ENCODE assay signal across 8 cellular contexts in the genomic region with DNA sequence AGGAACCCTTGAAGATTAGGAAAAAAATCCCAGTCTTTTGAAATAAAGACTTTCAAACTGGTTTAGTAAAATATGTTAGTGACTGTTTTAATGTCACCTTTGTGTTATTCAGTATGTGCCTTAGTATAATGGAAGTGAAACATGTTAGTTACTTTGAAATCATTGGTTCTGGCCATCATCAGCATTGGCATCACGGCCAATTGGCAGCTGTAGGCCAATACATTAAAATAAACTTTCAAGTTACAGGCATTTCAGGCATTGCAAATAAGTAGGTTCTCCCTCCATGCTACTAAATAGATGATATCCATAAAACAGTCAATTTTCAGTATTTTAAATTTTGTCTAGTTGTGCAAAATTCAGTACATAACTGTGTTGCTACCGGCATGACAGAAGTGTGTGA. TPM values are rescaled to one million over a fixed set of nuclear protein-coding genes. Genes with fewer than 3 reads are reported as not detected.
DNase-seq lines count a peak whose midpoint lies in the region; ATAC-seq and TF ChIP-seq lines count a peak whose summit lies in the region.

No MANE protein-coding gene starts in this region.

- H3K4me3 ChIP-seq in RWPE2 (ENCODE audit: severe bottlenecking) (peak overlapping the region; percentile 54), epithelial cell of esophagus (ENCODE audit: low read length) (peak overlapping the region; percentile 53), prostate gland (peak overlapping the region; percentile 74 to 89)

- TF ChIP-seq CTCF in RWPE2 (IDR thresholded peaks at IDR 0.05; ENCODE audit: poor library complexity, severe bottlenecking) (no peak), epithelial cell of esophagus (IDR thresholded peaks at IDR 0.05; ENCODE audit: insufficient read depth, low read depth, low read length, missing control alignments) (no peak), prostate gland (IDR thresholded peaks at IDR 0.05) (no peak)

- H3K4me1 ChIP-seq in ES-I3 (ENCODE audit: insufficient read depth, low read length) (no peaks in the 10 kb centered on the region), RWPE2 (ENCODE audit: insufficient read depth, poor library complexity, severe bottlenecking) (peaks cover 30% of the 10 kb centered on the region), prostate gland (replicated peaks) (no peaks in the 10 kb centered on the region)

- H3K36me3 ChIP-seq in ES-I3 (ENCODE audit: insufficient read depth, low read length) (no peaks in the 10 kb centered on the region), RWPE2 (ENCODE audit: low read depth) (peaks cover 4% of the 10 kb centered on the region; the same call in 1 of the 2 replicates), prostate gland (no peaks in the 10 kb centered on the region)

- peak overlapping the region; percentile 75; the same call in 1 of the 2 replicates for H3K9ac ChIP-seq in ES-I3 (ENCODE audit: low read depth, low read length)

- intact Hi-C loops in prostate gland (cut with DNase I): loop anchor here (10.0 kb wide), 1 partner anchor 56 kb away; no protein-coding TSS in a partner anchor

- peak overlapping the region; percentile 82 for H3K27ac ChIP-seq in RWPE2 (ENCODE audit: poor library complexity, severe bottlenecking)
- peak overlapping the region; percentile 97 for H3K27ac ChIP-seq in prostate gland

- TF ChIP-seq POLR2A in prostate gland (IDR thresholded peaks at IDR 0.05): no peak

- H3K9me3 ChIP-seq in ES-I3 (ENCODE audit: control insufficient read depth, insufficient read depth, low read length): no peaks in the 10 kb centered on the region
- H3K9me3 ChIP-seq in RWPE2 (ENCODE audit: severe bottlenecking): no peaks in the 10 kb centered on the region
- no peaks in the 10 kb centered on the region for H3K9me3 ChIP-seq in prostate gland

- no peak for ATAC-seq in RWPE2 (ENCODE audit: low read depth)
- ATAC-seq in HG03439 (IDR thresholded peaks at IDR 0.05; ENCODE audit: unreplicated experiment): no peak
- no peak for ATAC-seq in GM21576 (IDR thresholded peaks at IDR 0.05; ENCODE audit: unreplicated experiment)

- DNase-seq in RWPE2 (ENCODE audit: low spot score) (no peak), epithelial cell of esophagus (ENCODE audit: low read depth) (no peak), prostate gland (ENCODE audit: low spot score) (no peak), NAMALWA (ENCODE audit: low spot score) (no peak), NCI-H774 (lab: John Stamatoyannopoulos, UW) (no peak)

- H3K27me3 ChIP-seq in RWPE2 (ENCODE audit: insufficient read depth, poor library complexity, severe bottlenecking) (no peaks in the 10 kb centered on the region), prostate gland (replicated peaks; ENCODE audit: insufficient read depth) (no peaks in the 10 kb centered on the region)

- 49% methylated on average over 2 of the region's 2 CpGs for WGBS in prostate gland

RNA-seq across cellular contexts. Expression of gene MIER1, which starts 4.5 kb away (rescaled TPM):
- total RNA-seq in prostate gland: 10 to 100 TPM; 22.2 to 45.6 TPM

RNA-seq across cellular contexts. Expression of gene DNAI4, which starts 4.6 kb away (rescaled TPM):
- 1 to 10 TPM; 8.0 to 8.5 TPM for total RNA-seq in prostate gland
